8 cellular contexts compared by ENCODE assay signal in the genomic region with DNA sequence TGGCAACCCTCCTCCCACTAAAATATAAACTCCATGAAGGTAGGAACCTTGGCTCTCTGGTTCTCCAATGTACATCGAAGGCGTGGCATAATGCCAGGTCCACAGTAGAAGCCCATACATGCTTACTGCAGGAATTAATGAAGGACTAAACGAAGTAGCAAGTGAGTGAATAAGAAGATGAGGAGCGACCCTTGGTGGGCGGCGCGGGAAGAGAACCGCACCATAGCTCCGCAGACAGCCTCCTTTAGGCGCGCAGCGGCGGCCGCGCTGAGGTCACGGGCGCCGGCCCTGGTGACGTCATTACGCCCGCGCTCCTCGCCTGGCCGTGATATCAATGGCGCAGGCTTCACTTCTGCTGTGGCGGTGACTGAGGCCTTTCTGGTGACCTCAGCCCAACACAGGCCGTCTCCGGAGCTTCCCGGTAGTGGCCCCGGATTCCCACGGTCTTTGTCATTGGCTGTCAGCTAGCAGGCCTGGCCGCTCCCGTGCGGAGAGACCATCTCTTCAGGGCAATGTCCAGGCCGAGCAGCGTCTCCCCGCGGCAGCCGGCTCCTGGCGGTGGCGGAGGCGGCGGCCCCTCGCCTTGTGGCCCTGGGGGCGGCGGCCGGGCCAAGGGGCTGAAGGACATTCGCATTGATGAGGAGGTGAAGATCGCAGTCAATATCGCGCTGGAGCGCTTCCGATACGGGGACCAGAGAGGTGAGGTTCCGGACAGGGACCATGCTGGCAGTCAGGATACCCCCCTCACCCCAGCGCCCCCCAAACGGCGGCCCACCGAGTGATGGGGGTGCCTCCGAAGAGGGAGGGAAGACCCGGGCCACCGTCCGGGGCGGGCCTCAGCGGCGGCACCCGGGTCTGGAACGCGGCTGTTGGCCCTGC. TPM values are rescaled to one million over a fixed set of nuclear protein-coding genes. Genes with fewer than 3 reads are reported as not detected.
DNase-seq lines count a peak whose midpoint lies in the region; ATAC-seq and TF ChIP-seq lines count a peak whose summit lies in the region.

A gene (plus strand): TSS at position 311 of the 879 bp plus-strand sequence. CDS start 202 bp downstream, at position 513.

- H2AFZ ChIP-seq in mammary epithelial cell (ENCODE audit: low read depth, low read length): peak within 1 kb of the TSS; percentile 98

- H3K9me3 ChIP-seq in WERI-Rb-1 (ENCODE audit: severe bottlenecking) (no peaks in the 10 kb centered on the region), mammary epithelial cell (replicated peaks; ENCODE audit: insufficient read depth, low read length) (no peaks in the 10 kb centered on the region)

- peak within 1 kb of the TSS; percentile 76 for H3K27ac ChIP-seq in WERI-Rb-1
- peak within 1 kb of the TSS; percentile 88 for H3K27ac ChIP-seq in mammary epithelial cell (ENCODE audit: insufficient read depth, low read depth, low read length)

- H3K27me3 ChIP-seq in WERI-Rb-1 (ENCODE audit: insufficient read depth, low read depth, severe bottlenecking) (no peaks in the 10 kb centered on the region), mammary epithelial cell (ENCODE audit: insufficient read depth, low read length) (no peaks in the 10 kb centered on the region)

- H3K79me2 ChIP-seq in mammary epithelial cell (ENCODE audit: insufficient read depth, low read length): peaks cover 37% of the 10 kb centered on the region

- 2% methylated on average over 25 of the region's 69 CpGs for whole genome bisulfite sequencing in mammary epithelial cell (ENCODE audit: low coverage, missing lambda C conversion rate)

- H3K36me3 ChIP-seq in WERI-Rb-1 (peaks cover 23% of the 10 kb centered on the region), mammary epithelial cell (ENCODE audit: insufficient read depth, low read length) (no peaks in the 10 kb centered on the region)

- in situ Hi-C loops in ACHN (cut with HindIII; ENCODE audit: low pct_ligation_motif_present, low pct_unique_long_range_greater_than_20kb, low sequenced_read_pairs) (no loop called here), mammary epithelial cell (cut with MboI; ENCODE audit: low sequenced_read_pairs in 2 of 2) (loop anchor here in 1 of 2 donors (25.0 kb wide), 1 partner anchor 526 kb away; a partner anchor contains a TSS)

- H3K9ac ChIP-seq in mammary epithelial cell (ENCODE audit: insufficient read depth, low read length): peak within 1 kb of the TSS; percentile 87

- peaks cover 26% of the 10 kb centered on the region for H3K4me1 ChIP-seq in mammary epithelial cell (ENCODE audit: insufficient read depth, low read length)

- TSS peak; percentile 33 for BruUV-seq in mammary epithelial cell (replicated peaks; lab: Mats Ljungman, UMichigan)

- ATAC-seq in GM18861 (IDR thresholded peaks at IDR 0.05; ENCODE audit: unreplicated experiment) (peak; percentile 97), HG03097 (IDR thresholded peaks at IDR 0.05; ENCODE audit: low FRiP score, unreplicated experiment) (peak; percentile 99)

- intact Hi-C loops in mammary epithelial cell (cut with micrococcal nuclease): loop anchor here (10.0 kb wide), 1 partner anchor 309 kb away; no protein-coding TSS in a partner anchor

- peak within 1 kb of the TSS; percentile 100 for H3K4me2 ChIP-seq in mammary epithelial cell (ENCODE audit: insufficient read depth, low read depth, low read length)

- H3K4me3 ChIP-seq in WERI-Rb-1 (ENCODE audit: low read depth, low read length) (peak within 1 kb of the TSS; percentile 71), mammary epithelial cell (replicated peaks in 1 of 3; ENCODE audit: insufficient read depth in 1 of 3, low read depth in 2 of 3, low read length in 3 of 3) (peak within 1 kb of the TSS; percentile 68 to 79 (median 75))

- dilution Hi-C loops in mammary epithelial cell (cut with HindIII; ENCODE audit: low sequenced_read_pairs): no loop called here

- CTCF ChIA-PET in mammary epithelial cell (lab: Charles Lee; ENCODE audit: low non-redundant PET): interaction anchor here (0.5 to 0.8 kb wide), 2 partner anchors 89 to 134 kb away, joined by 3 to 7 read pairs; no protein-coding TSS in a partner anchor

- H4K20me1 ChIP-seq in mammary epithelial cell (ENCODE audit: insufficient read depth, low read length): no peaks in the 10 kb centered on the region

- DNase-seq in ACHN (peak; percentile 81), NCI-H2171 treated with DMSO at 0.1 percent for 48 hours (lab: John Stamatoyannopoulos, UW) (peak; percentile 76), WERI-Rb-1 (peak; percentile 89), mammary epithelial cell (peak; percentile 79), iPS-NIHi11 (ENCODE audit: low spot score) (peak; percentile 86), smooth muscle cell of the brain vasculature (ENCODE audit: low read depth, low spot score) (peak; percentile 62)

- TF ChIP-seq CTCF in WERI-Rb-1 (IDR thresholded peaks at IDR 0.05; ENCODE audit: low read depth, low read length): peak; percentile 58
- peak; percentile 7 to 19 for TF ChIP-seq CTCF in mammary epithelial cell (conservative IDR thresholded peaks at IDR 0.05 in 1 of 2, IDR thresholded peaks at IDR 0.05 in 1 of 2; ENCODE audit: extremely low read depth in 1 of 2, insufficient read depth in 1 of 2, low read depth in 1 of 2, low read length in 2 of 2)

RNA-seq across cellular contexts. Expression of the gene that starts here (rescaled TPM):
- 10 to 100 TPM; 31.3 to 32.1 TPM for total RNA-seq in mammary epithelial cell
- polyA plus RNA-seq in mammary epithelial cell: 4.8 TPM
- 28.4 TPM for polyA minus RNA-seq in mammary epithelial cell

Comparison
In these comparisons a context has a peak if more than half of its experiments do, and no peak if none do; other contexts are left out.
1. Peak in every context shown above with its lines: DNase-seq, ATAC-seq, H3K4me3 ChIP-seq and H3K27ac ChIP-seq.